ENCODE assay signal across 8 cellular contexts in genomic region chr3:35946121-35946856, GRCh38.
DNase-seq lines count a peak whose midpoint lies in the region; ATAC-seq, FAIRE-seq and TF ChIP-seq lines count a peak whose summit lies in the region.
"Had no signal": no experiment of that assay in that cellular context is flagged by ENCODE, and none has a peak within 500 bp of the region (broad histone marks: within the 10 kb centered on the region; RNA-seq: fewer than 3 reads in every experiment).

No MANE protein-coding gene starts in this region.

- H3K9me1 ChIP-seq in K562 (ENCODE audit: control insufficient read depth, insufficient read depth, low read length), result no peaks in the 10 kb centered on the region

- H3K4me3 ChIP-seq in Loucy (ENCODE audit: low read length, poor library complexity, severe bottlenecking), result no peak overlapping the region
- H3K4me3 ChIP-seq in K562, result no peak overlapping the region
- H3K4me3 ChIP-seq in neural cell (ENCODE audit: low read length), result no peak overlapping the region

- H2AFZ ChIP-seq in Loucy (ENCODE audit: low read length) (no peak overlapping the region; the same call in 1 of the 2 replicates), K562 (ENCODE audit: low read depth, low read length) (no peak overlapping the region), neural cell (ENCODE audit: low read depth, low read length) (no peak overlapping the region)

- H3K36me3 Mint-ChIP-seq in T-helper 17 cell (ENCODE audit: low read depth), result no peaks in the 10 kb centered on the region

- H3K9ac ChIP-seq in Loucy (ENCODE audit: low read depth, low read length, poor library complexity, severe bottlenecking) (no peak overlapping the region), K562 (ENCODE audit: insufficient read depth in 1 of 2, low read depth in 2 of 2, low read length in 2 of 2) (no peak overlapping the region), neural cell (ENCODE audit: low read length) (no peak overlapping the region)

- no peak overlapping the region for H3K27ac ChIP-seq in K562 (ENCODE audit: extremely low read depth, low read depth, low read length)
- H3K27ac ChIP-seq in neural cell (ENCODE audit: low read length), result no peak overlapping the region

- FAIRE-seq in K562 (lab: Jason Lieb, UNC), result no peak

- H4K20me1 ChIP-seq in Loucy (ENCODE audit: insufficient read depth, low read length, poor library complexity, severe bottlenecking) (no peaks in the 10 kb centered on the region), K562 (replicated peaks; ENCODE audit: control insufficient read depth, insufficient read depth, low read length) (no peaks in the 10 kb centered on the region), neural cell (ENCODE audit: insufficient read depth) (no peaks in the 10 kb centered on the region)

- no peaks in the 10 kb centered on the region for H3K4me1 ChIP-seq in Loucy (ENCODE audit: insufficient read depth, low read length, poor library complexity, severe bottlenecking)
- no peaks in the 10 kb centered on the region for H3K4me1 ChIP-seq in K562 (replicated peaks in 1 of 2; ENCODE audit: control insufficient read depth in 2 of 2, insufficient read depth in 2 of 2, low read length in 2 of 2)

- H3K4me3 Mint-ChIP-seq in T-helper 17 cell, result no peak overlapping the region
- H3K4me3 Mint-ChIP-seq: central memory CD8-positive, alpha-beta T cell had no signal

- no peaks in the 10 kb centered on the region for H3K4me1 Mint-ChIP-seq in T-helper 17 cell
- H3K4me1 Mint-ChIP-seq: central memory CD8-positive, alpha-beta T cell had no signal

- no peaks in the 10 kb centered on the region for H3K27me3 Mint-ChIP-seq in T-helper 17 cell
- H3K27me3 Mint-ChIP-seq: central memory CD8-positive, alpha-beta T cell had no signal

- H3K36me3 ChIP-seq in Loucy (ENCODE audit: insufficient read depth, low read length) (no peaks in the 10 kb centered on the region), K562 (ENCODE audit: control insufficient read depth, insufficient read depth, low read length) (no peaks in the 10 kb centered on the region), neural cell (ENCODE audit: insufficient read depth, low read length) (no peaks in the 10 kb centered on the region)

- WGBS in K562 (ENCODE audit: insufficient coverage, low coverage, missing lambda C conversion rate), result 2% methylated on average over 8 of the region's 8 CpGs

- H3K79me2 ChIP-seq in Loucy (ENCODE audit: insufficient read depth, low read length), result no peaks in the 10 kb centered on the region
- H3K79me2 ChIP-seq in K562 (ENCODE audit: control insufficient read depth, insufficient read depth, low read length), result no peaks in the 10 kb centered on the region
- no peaks in the 10 kb centered on the region for H3K79me2 ChIP-seq in neural cell (replicated peaks; ENCODE audit: insufficient read depth, low read length)

- CTCF ChIA-PET in K562 (lab: Yijun Ruan, JAX; ENCODE audit: low intra/inter-chr PET ratio), result no interaction called here

- intact Hi-C loops in K562 (cut with micrococcal nuclease), result no loop called here
- intact Hi-C loops in posterior cingulate gyrus (cut with DNase I), result no loop called here

- DNase-seq in K562 (ENCODE audit: extremely low read depth in 1 of 4, low spot score in 3 of 4) (peak in 1 of 4 experiments; percentile 2), T-helper 17 cell (no peak), posterior cingulate gyrus (no peak)

- TF ChIP-seq POLR2A in K562 (conservative IDR thresholded peaks at IDR 0.05), result no peak

- ATAC-seq in K562 (no peak), HG03378 (IDR thresholded peaks at IDR 0.05; ENCODE audit: unreplicated experiment) (no peak), T-helper 17 cell (no peak)

- H3F3A ChIP-seq in Loucy (ENCODE audit: low read depth) (no peaks in the 10 kb centered on the region), neural cell (ENCODE audit: insufficient read depth, low read length, poor library complexity, severe bottlenecking) (no peaks in the 10 kb centered on the region)

- no TSS peak for BruUV-seq in K562 (replicated peaks; lab: Mats Ljungman, UMichigan)

- POLR2A ChIA-PET in K562 (lab: Yijun Ruan, JAX), result no interaction called here

- TF ChIP-seq CTCF in GM12872 (IDR thresholded peaks at IDR 0.05; ENCODE audit: insufficient read depth, low read depth, low read length) (peak; percentile 41; the same call in 2 of the 3 replicates), Loucy (conservative IDR thresholded peaks at IDR 0.05; ENCODE audit: low read length) (peak; percentile 77), K562 (IDR thresholded peaks at IDR 0.05 in 2 of 3, conservative IDR thresholded peaks at IDR 0.05 in 1 of 3; ENCODE audit: insufficient read depth in 2 of 3, low read depth in 1 of 3, low read length in 3 of 3) (0 out of 6 replicates have a peak, but pooled peaks of 2 of the 3 experiments have one; percentile 11 to 23), neural cell (IDR thresholded peaks at IDR 0.05; ENCODE audit: poor library complexity, severe bottlenecking) (peak; percentile 72)

- no peak overlapping the region for H3K27ac Mint-ChIP-seq in T-helper 17 cell

- TF ChIP-seq RAD21 in K562 (CRISPR knock-in tag; conservative IDR thresholded peaks at IDR 0.05 in 1 of 2, IDR thresholded peaks at IDR 0.05 in 1 of 2) (peak in 1 of 2 experiments; percentile 52; a peak in 1 of 4 replicates), neural cell (conservative IDR thresholded peaks at IDR 0.05) (peak; percentile 76)

- in situ Hi-C loops in K562 (cut with MboI), result no loop called here

- H3K4me2 ChIP-seq in Loucy (ENCODE audit: low read depth, low read length, poor library complexity, severe bottlenecking) (no peak overlapping the region), K562 (ENCODE audit: insufficient read depth, low read length) (no peak overlapping the region), neural cell (ENCODE audit: low read length) (no peak overlapping the region)

- H3K9me2 ChIP-seq in Loucy (replicated peaks; ENCODE audit: low read depth, low read length) (no peaks in the 10 kb centered on the region), neural cell (ENCODE audit: insufficient read depth, low read length) (no peaks in the 10 kb centered on the region)

- H3K9me3 ChIP-seq in Loucy (ENCODE audit: insufficient read depth, low read depth, low read length) (no peaks in the 10 kb centered on the region), K562 (replicated peaks; ENCODE audit: control insufficient read depth, insufficient read depth, low read depth, low read length) (no peaks in the 10 kb centered on the region), neural cell (ENCODE audit: low read length) (no peaks in the 10 kb centered on the region), T-helper 17 cell (ENCODE audit: control insufficient read depth, low read length, poor library complexity, severe bottlenecking) (no peaks in the 10 kb centered on the region)

- H3K27me3 ChIP-seq in Loucy (ENCODE audit: insufficient read depth, low read length, poor library complexity, severe bottlenecking) (no peaks in the 10 kb centered on the region), K562 (ENCODE audit: control insufficient read depth in 2 of 2, insufficient read depth in 2 of 2, low read length in 2 of 2) (no peaks in the 10 kb centered on the region), neural cell (ENCODE audit: insufficient read depth, low read depth, low read length) (no peaks in the 10 kb centered on the region)

- no peak for TF ChIP-seq EP300 in K562 (IDR thresholded peaks at IDR 0.05; ENCODE audit: low read length)
- TF ChIP-seq EP300 in neural cell (conservative IDR thresholded peaks at IDR 0.05; ENCODE audit: poor library complexity, severe bottlenecking), result no peak

TF ChIP-seq in K562, 482 proteins besides CTCF, POLR2A, EP300 and RAD21 (continues in another document):
- TF ChIP-seq RHOXF2B (CRISPR knock-in tag; conservative IDR thresholded peaks at IDR 0.05) (no peak), NFRKB (IDR thresholded peaks at IDR 0.05; ENCODE audit: low read depth) (no peak), XRCC3 (IDR thresholded peaks at IDR 0.05) (no peak)
- TF ChIP-seq, protein P1, sequence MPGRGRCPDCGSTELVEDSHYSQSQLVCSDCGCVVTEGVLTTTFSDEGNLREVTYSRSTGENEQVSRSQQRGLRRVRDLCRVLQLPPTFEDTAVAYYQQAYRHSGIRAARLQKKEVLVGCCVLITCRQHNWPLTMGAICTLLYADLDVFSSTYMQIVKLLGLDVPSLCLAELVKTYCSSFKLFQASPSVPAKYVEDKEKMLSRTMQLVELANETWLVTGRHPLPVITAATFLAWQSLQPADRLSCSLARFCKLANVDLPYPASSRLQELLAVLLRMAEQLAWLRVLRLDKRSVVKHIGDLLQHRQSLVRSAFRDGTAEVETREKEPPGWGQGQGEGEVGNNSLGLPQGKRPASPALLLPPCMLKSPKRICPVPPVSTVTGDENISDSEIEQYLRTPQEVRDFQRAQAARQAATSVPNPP (IDR thresholded peaks at IDR 0.05; ENCODE audit: borderline replicate concordance, insufficient read depth, insufficient read length), result no peak
- TF ChIP-seq, protein P2, sequence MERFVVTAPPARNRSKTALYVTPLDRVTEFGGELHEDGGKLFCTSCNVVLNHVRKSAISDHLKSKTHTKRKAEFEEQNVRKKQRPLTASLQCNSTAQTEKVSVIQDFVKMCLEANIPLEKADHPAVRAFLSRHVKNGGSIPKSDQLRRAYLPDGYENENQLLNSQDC (CRISPR knock-in tag; IDR thresholded peaks at IDR 0.05), result no peak

TF ChIP-seq in neural cell, 6 proteins besides CTCF, POLR2A, EP300 and RAD21:
- TF ChIP-seq MXI1 (conservative IDR thresholded peaks at IDR 0.05; ENCODE audit: poor library complexity, severe bottlenecking) (no peak), TAF1 (IDR thresholded peaks at IDR 0.05; ENCODE audit: low read depth) (no peak), SMC3 (conservative IDR thresholded peaks at IDR 0.05; ENCODE audit: poor library complexity) (peak; percentile 68)

Comparison
In these comparisons a context has a peak if more than half of its experiments do, and no peak if none do; other contexts are left out.
1. CTCF ChIP-seq: peak in every context shown above with its lines; median percentile 77 in Loucy; 72 in neural cell; 41 in GM12872; 17 in K562.